In the genomic region with DNA sequence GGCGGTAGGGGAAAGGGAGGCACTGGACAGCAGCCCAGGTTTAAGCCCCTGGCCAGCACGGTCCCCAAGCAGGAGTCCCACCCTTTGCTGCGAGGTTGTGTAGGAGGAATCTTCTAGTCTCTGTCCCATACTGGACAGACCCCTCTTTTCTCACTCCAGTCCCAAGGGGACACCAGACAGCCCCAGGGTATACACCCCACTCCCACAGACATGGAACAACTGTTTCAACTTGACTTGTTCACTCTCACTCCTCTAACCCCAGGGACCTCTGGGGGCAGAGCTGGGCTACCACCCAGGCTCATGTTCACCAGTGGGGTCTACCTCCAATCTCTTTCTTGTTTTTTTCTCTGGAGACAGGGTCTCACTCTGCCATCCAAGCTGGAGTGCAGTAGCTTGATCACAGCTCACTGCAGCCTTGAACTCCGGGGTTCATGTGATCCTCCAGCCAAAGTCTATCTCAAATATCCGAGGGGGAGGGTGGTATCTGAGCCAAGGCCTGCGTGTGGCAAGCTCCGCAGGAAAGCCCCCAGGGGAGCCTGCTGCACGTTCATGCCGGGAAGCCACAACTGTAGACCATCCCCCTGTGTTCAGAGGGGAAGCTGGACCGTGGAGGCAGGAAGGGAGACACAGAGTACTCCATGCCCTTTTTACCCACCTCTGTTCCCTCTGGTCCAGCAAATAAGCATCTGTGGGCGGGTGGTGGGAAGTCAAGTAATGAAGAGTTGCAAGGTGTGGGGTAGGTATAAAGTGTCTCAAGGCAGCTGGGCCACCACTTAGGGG, we compare ENCODE assay signal across 9 cellular contexts. TPM values are rescaled to one million over a fixed set of nuclear protein-coding genes. Genes with fewer than 3 reads are reported as not detected.
DNase-seq lines count a peak whose midpoint lies in the region; ATAC-seq, FAIRE-seq and TF ChIP-seq lines count a peak whose summit lies in the region.
"Had no signal": no experiment of that assay in that cellular context is flagged by ENCODE, and none has a peak within 500 bp of the region (broad histone marks: within the 10 kb centered on the region; RNA-seq: fewer than 3 reads in every experiment).

No MANE protein-coding gene starts in this region.

- TF ChIP-seq CTCF in KMS-11 (conservative IDR thresholded peaks at IDR 0.05; ENCODE audit: low read depth, low read length): no peak
- no peak for TF ChIP-seq CTCF in nephron (IDR thresholded peaks at IDR 0.05; ENCODE audit: unreplicated experiment in 3 of 3)

- peak overlapping the region; percentile 26 for H3K4me3 ChIP-seq in CD4-positive, CD25-positive, alpha-beta regulatory T cell (ENCODE audit: low read depth, low read length)
- H3K4me3 ChIP-seq in KMS-11 (IDR thresholded peaks at IDR 0.05; ENCODE audit: insufficient read depth, low read depth, low read length): no peak overlapping the region

- peaks cover 31% of the 10 kb centered on the region for H3K79me2 ChIP-seq in KMS-11 (ENCODE audit: insufficient read depth, low read depth)

- no peaks in the 10 kb centered on the region for H3K9me3 ChIP-seq in CD4-positive, CD25-positive, alpha-beta regulatory T cell (ENCODE audit: control insufficient read depth in 2 of 2, low read length in 2 of 2)

- H3K27me3 Mint-ChIP-seq in CD4-positive, CD25-positive, alpha-beta regulatory T cell: peaks cover 7% of the 10 kb centered on the region
- H3K27me3 Mint-ChIP-seq in dendritic cell treated with granulocyte-macrophage colony-stimulating factor and Interleukin-4, amounts not matched to agents 40 ng/mL and 50 ng/mL, for 4 days: peaks cover 2% of the 10 kb centered on the region
- H3K27me3 Mint-ChIP-seq in nephron (ENCODE audit: low read depth): no peaks in the 10 kb centered on the region

- ATAC-seq in CD4-positive, CD25-positive, alpha-beta regulatory T cell (ENCODE audit: low read depth in 2 of 2): no peak

- peaks cover 0 to 42% (median 25%) of the 10 kb centered on the region in 4 donors for H3K4me1 Mint-ChIP-seq in CD4-positive, CD25-positive, alpha-beta regulatory T cell
- H3K4me1 Mint-ChIP-seq in dendritic cell treated with granulocyte-macrophage colony-stimulating factor and Interleukin-4, amounts not matched to agents 40 ng/mL and 50 ng/mL, for 4 days (ENCODE audit: low read depth): peaks cover 34% of the 10 kb centered on the region
- H3K4me1 Mint-ChIP-seq in nephron: peaks cover 22% of the 10 kb centered on the region

- H4K20me1 ChIP-seq in KMS-11 (ENCODE audit: insufficient read depth): no peaks in the 10 kb centered on the region

- intact Hi-C loops in dendritic cell treated with granulocyte-macrophage colony-stimulating factor and Interleukin-4, amounts not matched to agents 40 ng/mL and 50 ng/mL, for 4 days (cut with micrococcal nuclease): no loop called here

- H3K27ac ChIP-seq in CD4-positive, CD25-positive, alpha-beta regulatory T cell (ENCODE audit: insufficient read depth, low read length, poor library complexity, severe bottlenecking): no peak overlapping the region
- no peak overlapping the region for H3K27ac ChIP-seq in KMS-11

- peak overlapping the region; percentile 74; the same call in 1 of the 2 replicates for H3K4me2 ChIP-seq in KMS-11

- H3K27me3 ChIP-seq in CD4-positive, CD25-positive, alpha-beta regulatory T cell (ENCODE audit: control insufficient read depth, insufficient read depth, low read length): no peaks in the 10 kb centered on the region
- no peaks in the 10 kb centered on the region for H3K27me3 ChIP-seq in KMS-11 (ENCODE audit: insufficient read depth, low read depth)

- FAIRE-seq in frontal cortex (lab: Jason Lieb, UNC): no peak

- H3K36me3 ChIP-seq in CD4-positive, CD25-positive, alpha-beta regulatory T cell (ENCODE audit: control insufficient read depth, insufficient read depth, low read length): peaks cover 19% of the 10 kb centered on the region
- H3K36me3 ChIP-seq in KMS-11 (ENCODE audit: insufficient read depth): no peaks in the 10 kb centered on the region

- peaks cover 5% of the 10 kb centered on the region for H3K36me3 Mint-ChIP-seq in CD4-positive, CD25-positive, alpha-beta regulatory T cell
- H3K36me3 Mint-ChIP-seq in dendritic cell treated with granulocyte-macrophage colony-stimulating factor and Interleukin-4, amounts not matched to agents 40 ng/mL and 50 ng/mL, for 4 days (ENCODE audit: low read depth): peaks cover 66% of the 10 kb centered on the region
- peaks cover 3% of the 10 kb centered on the region for H3K36me3 Mint-ChIP-seq in nephron (ENCODE audit: low read depth)

- H3K9ac ChIP-seq in KMS-11: no peak overlapping the region

- peak overlapping the region; percentile 82 to 88 (median 86) for H3K4me3 Mint-ChIP-seq in CD4-positive, CD25-positive, alpha-beta regulatory T cell
- H3K4me3 Mint-ChIP-seq in dendritic cell treated with granulocyte-macrophage colony-stimulating factor and Interleukin-4, amounts not matched to agents 40 ng/mL and 50 ng/mL, for 4 days: peak overlapping the region; percentile 94
- H3K4me3 Mint-ChIP-seq in nephron: peak overlapping the region; percentile 82 to 86 (median 85)

- no peak overlapping the region for H2AFZ ChIP-seq in KMS-11 (ENCODE audit: low read depth)

- peaks cover 0 to 1% (median 0%) of the 10 kb centered on the region in 7 donors for H3K9me3 Mint-ChIP-seq in CD4-positive, CD25-positive, alpha-beta regulatory T cell
- no peaks in the 10 kb centered on the region for H3K9me3 Mint-ChIP-seq in dendritic cell treated with granulocyte-macrophage colony-stimulating factor and Interleukin-4, amounts not matched to agents 40 ng/mL and 50 ng/mL, for 4 days
- H3K9me3 Mint-ChIP-seq in nephron: no peaks in the 10 kb centered on the region

- H3K27ac Mint-ChIP-seq in CD4-positive, CD25-positive, alpha-beta regulatory T cell: peak overlapping the region; percentile 81 to 91 (median 81)
- peak overlapping the region; percentile 100 for H3K27ac Mint-ChIP-seq in dendritic cell treated with granulocyte-macrophage colony-stimulating factor and Interleukin-4, amounts not matched to agents 40 ng/mL and 50 ng/mL, for 4 days
- peak overlapping the region; percentile 38 to 54 (median 46) for H3K27ac Mint-ChIP-seq in nephron

- no peak for DNase-seq in CD4-positive, CD25-positive, alpha-beta regulatory T cell
- DNase-seq in SKM-1 (lab: John Stamatoyannopoulos, UW; ENCODE audit: unreplicated experiment) (no peak), frontal cortex (ENCODE audit: low spot score in 2 of 2) (no peak), GDM1 (lab: John Stamatoyannopoulos, UW) (no peak), COR-L47 (lab: John Stamatoyannopoulos, UW) (no peak)
- DNase-seq: activated naive CD4-positive, alpha-beta T cell treated with anti-CD3 and anti-CD28 coated beads, Interleukin-2, amount 50 U/mL, for 16 hours had no signal

- H3K4me1 ChIP-seq in CD4-positive, CD25-positive, alpha-beta regulatory T cell (ENCODE audit: control insufficient read depth, insufficient read depth, low read length, poor library complexity, severe bottlenecking): peaks cover 38% of the 10 kb centered on the region
- H3K4me1 ChIP-seq in KMS-11 (ENCODE audit: low read depth, poor library complexity, severe bottlenecking): peaks cover 18% of the 10 kb centered on the region

RNA-seq across cellular contexts. Expression of a gene that starts 1.8 kb away (rescaled TPM):
- total RNA-seq in CD4-positive, CD25-positive, alpha-beta regulatory T cell: 48.6 TPM
- 10 to 100 TPM; 33.8 to 39.1 (median 37.6) TPM for polyA plus RNA-seq in CD4-positive, CD25-positive, alpha-beta regulatory T cell
- 58.3 TPM for total RNA-seq in frontal cortex

RNA-seq across cellular contexts. Expression of a gene that starts 23.5 kb away (rescaled TPM):
- total RNA-seq in CD4-positive, CD25-positive, alpha-beta regulatory T cell: 0.94 TPM
- not detected for polyA plus RNA-seq in CD4-positive, CD25-positive, alpha-beta regulatory T cell
- not detected for total RNA-seq in frontal cortex

RNA-seq across cellular contexts. Expression of a gene that starts 34.3 kb away (rescaled TPM):
- 70.9 TPM for total RNA-seq in CD4-positive, CD25-positive, alpha-beta regulatory T cell
- polyA plus RNA-seq in CD4-positive, CD25-positive, alpha-beta regulatory T cell: 100 to 1,000 TPM; 111 to 176 (median 128) TPM
- 55.4 TPM for total RNA-seq in frontal cortex

RNA-seq across cellular contexts. Expression of a gene that starts 57.7 kb away (rescaled TPM):
- total RNA-seq in CD4-positive, CD25-positive, alpha-beta regulatory T cell: 13.8 TPM
- polyA plus RNA-seq in CD4-positive, CD25-positive, alpha-beta regulatory T cell: 10 to 100 TPM; 11.3 to 12.0 (median 11.7) TPM
- 29.8 TPM for total RNA-seq in frontal cortex

RNA-seq across cellular contexts. Expression of a gene that starts 58.6 kb away (rescaled TPM):
- total RNA-seq in CD4-positive, CD25-positive, alpha-beta regulatory T cell: 16.8 TPM
- 10 to 100 TPM in 3 of 4 donors, 1 to 10 TPM in 1; 7.8 to 14.7 (median 12.3) TPM for polyA plus RNA-seq in CD4-positive, CD25-positive, alpha-beta regulatory T cell
- 9.0 TPM for total RNA-seq in frontal cortex

Comparison
In these comparisons a context has a peak if more than half of its experiments do, and no peak if none do; other contexts are left out.
1. H3K27ac Mint-ChIP-seq: peak in every context shown above with its lines; median percentile 100 in dendritic cell treated with granulocyte-macrophage colony-stimulating factor and Interleukin-4, amounts not matched to agents 40 ng/mL and 50 ng/mL, for 4 days; 81 in CD4-positive, CD25-positive, alpha-beta regulatory T cell; 46 in nephron.